22 cellular contexts compared by ENCODE assay signal in the genomic region with DNA sequence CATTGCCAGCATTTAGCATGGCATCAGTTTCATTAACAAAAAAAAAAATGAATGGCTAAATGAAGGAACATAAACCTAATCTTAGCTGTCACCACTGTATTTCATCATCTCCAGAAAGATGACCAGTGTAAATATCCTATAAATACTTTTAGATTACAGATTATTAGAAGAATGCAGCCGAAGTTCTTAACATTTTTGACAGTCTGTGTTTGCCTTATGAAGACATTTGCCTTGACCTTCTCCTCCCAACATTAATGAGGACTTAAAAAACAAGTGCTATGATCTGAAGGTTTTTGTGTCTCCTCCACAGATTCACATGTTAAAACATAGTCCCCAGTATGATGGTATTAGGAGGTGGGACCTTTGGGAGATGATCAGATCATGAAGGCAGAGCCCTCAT.
"Had no signal": no experiment of that assay in that cellular context is flagged by ENCODE, and none has a peak within 500 bp of the region (broad histone marks: within the 10 kb centered on the region; RNA-seq: fewer than 3 reads in every experiment).

No MANE protein-coding gene starts in this region.

- ATAC-seq: activated T-helper 17 cell treated with anti-CD3 and anti-CD28 coated beads, Interleukin-2, amount 50 U/mL, for 72 hours; body of pancreas; gastrocnemius medialis; left lobe of liver; natural killer cell treated with Interleukin-12 subunit alpha and Interleukin-12 subunit beta and Interleukin-15 and Interleukin-18, amount 100 ng/mL, for 72 hours; sciatic nerve; stimulated activated memory B cell treated with anti-CD40 and anti-IgM and Interleukin-4, amounts not matched to agents 10 μg/mL and 1 μg/mL and 100 μg/mL, for 72 hours; WTC11 had no signal

- H3K9me3 ChIP-seq: body of pancreas, colonic mucosa, gastrocnemius medialis, neutrophil, thoracic aorta had no signal

- DNase-seq: activated CD4-positive, alpha-beta memory T cell treated with anti-CD3 and anti-CD28 coated beads for 36 hours; activated CD4-positive, alpha-beta T cell treated with anti-CD3 and anti-CD28 coated beads for 4 hours; activated naive CD4-positive, alpha-beta T cell; activated naive CD8-positive, alpha-beta T cell treated with anti-CD3 and anti-CD28 coated beads for 36 hours; amygdala; body of pancreas; caudate nucleus; colonic mucosa; gastrocnemius medialis; head of caudate nucleus; kidney; stimulated activated CD4-positive, alpha-beta T cell treated with anti-CD3 and anti-CD28 coated beads, Interleukin-4, amount 100 ng/mL, for 24 hours had no signal

- H3K36me3 ChIP-seq: colonic mucosa, gastrocnemius medialis, neutrophil, thoracic aorta had no signal

- H3K4me1 ChIP-seq: body of pancreas, colonic mucosa, gastrocnemius medialis, parathyroid adenoma had no signal

- H3K4me3 ChIP-seq: body of pancreas, colonic mucosa, gastrocnemius medialis, lung, thoracic aorta had no signal

- H3K9ac ChIP-seq: parathyroid adenoma had no signal

- H3K27ac ChIP-seq: body of pancreas, colonic mucosa, gastrocnemius medialis, neutrophil, parathyroid adenoma, thoracic aorta had no signal

- H2AFZ ChIP-seq: parathyroid adenoma had no signal

- H3K79me2 ChIP-seq: parathyroid adenoma had no signal

- H3K27me3 ChIP-seq: body of pancreas, colonic mucosa, gastrocnemius medialis, neutrophil had no signal
